Comparison of ENCODE assay signal across 8 cellular contexts in genomic region chr19:57613941-57614743, GRCh38. TPM values are rescaled to one million over a fixed set of nuclear protein-coding genes. Genes with fewer than 3 reads are reported as not detected.
DNase-seq lines count a peak whose midpoint lies in the region; ATAC-seq, FAIRE-seq and TF ChIP-seq lines count a peak whose summit lies in the region.

Gene ZNF134 (plus strand): TSS chr19:57614242. CDS start chr19:57619469, 5,227 bp downstream.

- H3K36me3 ChIP-seq in bronchial epithelial cell (ENCODE audit: control insufficient read depth, insufficient read depth, low read length) (peaks cover 21% of the 10 kb centered on the region), smooth muscle cell (ENCODE audit: low read depth) (peaks cover 21% of the 10 kb centered on the region)

- peak within 1 kb of the TSS; percentile 88 to 93 (median 92) for H3K4me3 Mint-ChIP-seq in immature natural killer cell

- peaks cover 48% of the 10 kb centered on the region for H3K79me2 ChIP-seq in smooth muscle cell (ENCODE audit: low read depth)

- H3K4me3 ChIP-seq in WI38 (ENCODE audit: low read depth, low read length) (peak within 1 kb of the TSS; percentile 99), bronchial epithelial cell (ENCODE audit: low read depth, low read length) (peak within 1 kb of the TSS; percentile 80), smooth muscle cell (peak within 1 kb of the TSS; percentile 98)

- peaks cover 31 to 46% of the 10 kb centered on the region in 2 donors for H3K4me1 Mint-ChIP-seq in immature natural killer cell

- 2% methylated on average over 60 of the region's 64 CpGs for WGBS in smooth muscle cell (ENCODE audit: low lambda C conversion rate)

- peak within 1 kb of the TSS; percentile 87 for H3K9ac ChIP-seq in smooth muscle cell (ENCODE audit: low read depth)

- no peaks in the 10 kb centered on the region for H3K27me3 ChIP-seq in bronchial epithelial cell (ENCODE audit: control insufficient read depth, insufficient read depth, low read length)
- no peaks in the 10 kb centered on the region for H3K27me3 ChIP-seq in smooth muscle cell (ENCODE audit: low read depth)

- peaks cover 32 to 67% (median 53%) of the 10 kb centered on the region in 6 donors for H3K9me3 Mint-ChIP-seq in immature natural killer cell

- ATAC-seq in GM18519 (IDR thresholded peaks at IDR 0.05; ENCODE audit: low FRiP score, unreplicated experiment): peak; percentile 94
- ATAC-seq in HG03095 (IDR thresholded peaks at IDR 0.05; ENCODE audit: unreplicated experiment): peak; percentile 87

- FAIRE-seq in bronchial epithelial cell (lab: Jason Lieb, UNC): no peak

- peaks cover 15% of the 10 kb centered on the region for H3K9me3 ChIP-seq in smooth muscle cell (replicated peaks; ENCODE audit: low read depth)

- H2AFZ ChIP-seq in smooth muscle cell (ENCODE audit: low read depth): peak within 1 kb of the TSS; percentile 97

- peak within 1 kb of the TSS; percentile 69 for H3K27ac ChIP-seq in 22Rv1
- peak within 1 kb of the TSS; percentile 17 for H3K27ac ChIP-seq in smooth muscle cell (ENCODE audit: low read depth)

- H3K4me2 ChIP-seq in smooth muscle cell: peak within 1 kb of the TSS; percentile 95

- TF ChIP-seq CTCF in 22Rv1 (IDR thresholded peaks at IDR 0.05): no peak
- TF ChIP-seq CTCF in WI38 (IDR thresholded peaks at IDR 0.05; ENCODE audit: low read depth, low read length): peak; percentile 53
- peak; percentile 56 for TF ChIP-seq CTCF in bronchial epithelial cell (IDR thresholded peaks at IDR 0.05; ENCODE audit: insufficient read depth, low read length, severe bottlenecking)
- TF ChIP-seq CTCF in smooth muscle cell (IDR thresholded peaks at IDR 0.05; ENCODE audit: borderline replicate concordance, insufficient read depth, poor library complexity, severe bottlenecking): no peak

- peak within 1 kb of the TSS; percentile 34 to 87 (median 78) for H3K27ac Mint-ChIP-seq in immature natural killer cell

- peaks cover 46 to 48% (median 47%) of the 10 kb centered on the region in 3 donors for H3K36me3 Mint-ChIP-seq in immature natural killer cell

- H4K20me1 ChIP-seq in smooth muscle cell (ENCODE audit: low read depth): no peaks in the 10 kb centered on the region

- no peaks in the 10 kb centered on the region for H3K4me1 ChIP-seq in smooth muscle cell (ENCODE audit: low read depth)

- peak; percentile 90 for DNase-seq in NCI-H2171 treated with DMSO at 0.1 percent for 48 hours (lab: John Stamatoyannopoulos, UW)
- peak; percentile 85 for DNase-seq in bronchial epithelial cell (ENCODE audit: low read depth)
- peak; percentile 82 to 86 (median 86) for DNase-seq in immature natural killer cell
- DNase-seq in smooth muscle cell (lab: John Stamatoyannopoulos, UW; ENCODE audit: unreplicated experiment): peak; percentile 43

- peaks cover 3 to 11% (median 8%) of the 10 kb centered on the region in 3 donors for H3K27me3 Mint-ChIP-seq in immature natural killer cell (ENCODE audit: low read depth in 3 of 3)

- H3F3A ChIP-seq in smooth muscle cell (ENCODE audit: low read depth): no peaks in the 10 kb centered on the region

RNA-seq across cellular contexts. Expression of gene ZNF134, which starts in this region (rescaled TPM):
- 17.1 and 23.2 TPM in 2 replicates for total RNA-seq in bronchial epithelial cell
- 10 to 100 TPM; 12.8 to 13.9 (median 13.1) TPM for polyA plus RNA-seq in immature natural killer cell
- total RNA-seq in smooth muscle cell: 25.8 and 27.6 TPM in 2 replicates
- 7.0 and 9.0 TPM in 2 replicates for polyA plus RNA-seq in smooth muscle cell

Comparison
In these comparisons a context has a peak if more than half of its experiments do, and no peak if none do; other contexts are left out.
1. Peak in every context shown above with its lines: DNase-seq, ATAC-seq, H3K4me3 ChIP-seq and H3K27ac ChIP-seq.
2. CTCF ChIP-seq: peak in WI38 (single experiment) and bronchial epithelial cell (single experiment); none in 22Rv1 (single experiment) and smooth muscle cell (single experiment).